10 cellular contexts compared by ENCODE assay signal in the genomic region with DNA sequence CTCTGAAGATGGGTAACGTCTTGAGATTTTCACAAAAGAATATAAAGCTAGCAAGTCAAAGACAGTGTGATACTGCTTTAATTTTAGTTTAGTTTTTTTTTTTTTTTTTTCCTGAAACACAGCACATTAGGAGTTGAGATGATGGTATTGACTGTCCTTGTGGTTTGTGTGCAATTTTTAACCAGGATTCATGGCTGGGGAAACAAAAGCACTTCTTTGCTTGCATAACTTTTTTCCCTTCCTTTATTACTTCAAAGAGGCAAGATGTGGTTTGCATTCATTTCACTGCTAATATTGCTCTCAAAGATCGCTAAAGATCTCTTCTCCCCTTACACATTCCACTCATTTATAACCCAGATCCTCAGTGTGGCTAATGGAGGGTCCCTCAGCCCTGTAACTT.
DNase-seq lines count a peak whose midpoint lies in the region; ATAC-seq, FAIRE-seq and TF ChIP-seq lines count a peak whose summit lies in the region.
"Had no signal": no experiment of that assay in that cellular context is flagged by ENCODE, and none has a peak within 500 bp of the region (broad histone marks: within the 10 kb centered on the region; RNA-seq: fewer than 3 reads in every experiment).

No MANE protein-coding gene starts in this region.

- H3K27me3 ChIP-seq in foreskin keratinocyte = peaks cover 3% of the 10 kb centered on the region
- H3K27me3 ChIP-seq: neutrophil had no signal

- peaks cover 13% of the 10 kb centered on the region for H3K36me3 Mint-ChIP-seq in activated CD4-positive, alpha-beta memory T cell treated with anti-CD3 and anti-CD28 coated beads, Interleukin-2, amount 10 ng/mL, durations not matched to agents 7 days and 5 days (ENCODE audit: low read depth)

- H3K27ac ChIP-seq in foreskin keratinocyte = peak overlapping the region; percentile 92
- H3K27ac ChIP-seq: neutrophil had no signal

- CTCF ChIA-PET in activated CD4-positive, alpha-beta memory T cell treated with anti-CD3 and anti-CD28 coated beads, Interleukin-2, amount 10 ng/mL, durations not matched to agents 7 days and 5 days (lab: Charles Lee) = interaction anchor here (0.9 to 1.7 kb wide), 4 partner anchors 20 to 39 kb away, joined by 3 to 6 read pairs (median 4); no protein-coding TSS in a partner anchor

- peak; percentile 14 for DNase-seq in ACHN
- DNase-seq in GM12892 (ENCODE audit: insufficient read length) = no peak
- DNase-seq in activated CD4-positive, alpha-beta memory T cell treated with anti-CD3 and anti-CD28 coated beads, Interleukin-2, amount 10 ng/mL, durations not matched to agents 7 days and 5 days = no peak
- no peak for DNase-seq in foreskin keratinocyte
- no peak for DNase-seq in EL
- DNase-seq in cardiac septum (ENCODE audit: low spot score) = no peak
- no peak for DNase-seq in GM19240 (ENCODE audit: insufficient read length, low spot score)
- DNase-seq: Right ventricle myocardium superior had no signal

- H3K4me3 Mint-ChIP-seq in activated CD4-positive, alpha-beta memory T cell treated with anti-CD3 and anti-CD28 coated beads, Interleukin-2, amount 10 ng/mL, durations not matched to agents 7 days and 5 days = peak overlapping the region; percentile 62

- intact Hi-C loops in cardiac septum (cut with DNase I) = no loop called here

- POLR2A ChIA-PET in activated CD4-positive, alpha-beta memory T cell treated with anti-CD3 and anti-CD28 coated beads, Interleukin-2, amount 10 ng/mL, durations not matched to agents 7 days and 5 days (lab: Charles Lee) = interaction anchor here (1.2 to 1.3 kb wide), 2 partner anchors 13 to 24 kb away, joined by 3 to 6 read pairs; no protein-coding TSS in a partner anchor

- no peak for TF ChIP-seq POLR2A in GM12892 (IDR thresholded peaks at IDR 0.05; ENCODE audit: low read depth, low read length)

- peaks cover 42% of the 10 kb centered on the region for H3K27me3 Mint-ChIP-seq in activated CD4-positive, alpha-beta memory T cell treated with anti-CD3 and anti-CD28 coated beads, Interleukin-2, amount 10 ng/mL, durations not matched to agents 7 days and 5 days

- in situ Hi-C loops in ACHN (cut with HindIII; ENCODE audit: low pct_ligation_motif_present, low pct_unique_long_range_greater_than_20kb, low sequenced_read_pairs) = no loop called here

- no peaks in the 10 kb centered on the region for H3K9me3 Mint-ChIP-seq in activated CD4-positive, alpha-beta memory T cell treated with anti-CD3 and anti-CD28 coated beads, Interleukin-2, amount 10 ng/mL, durations not matched to agents 7 days and 5 days

- peak overlapping the region; percentile 84 for H3K27ac Mint-ChIP-seq in activated CD4-positive, alpha-beta memory T cell treated with anti-CD3 and anti-CD28 coated beads, Interleukin-2, amount 10 ng/mL, durations not matched to agents 7 days and 5 days

- no peak for ATAC-seq in foreskin keratinocyte
- ATAC-seq in HG03139 (IDR thresholded peaks at IDR 0.05; ENCODE audit: unreplicated experiment) = no peak

- TF ChIP-seq CTCF in foreskin keratinocyte (conservative IDR thresholded peaks at IDR 0.05) = no peak

- peaks cover 59% of the 10 kb centered on the region for H3K4me1 Mint-ChIP-seq in activated CD4-positive, alpha-beta memory T cell treated with anti-CD3 and anti-CD28 coated beads, Interleukin-2, amount 10 ng/mL, durations not matched to agents 7 days and 5 days

- peak; percentile 9 for FAIRE-seq in GM12892 (lab: Jason Lieb, UNC)

- peaks cover 6% of the 10 kb centered on the region for H3K4me1 ChIP-seq in foreskin keratinocyte
